Comparison of ENCODE assay signal across 30 cellular contexts in the genomic region with DNA sequence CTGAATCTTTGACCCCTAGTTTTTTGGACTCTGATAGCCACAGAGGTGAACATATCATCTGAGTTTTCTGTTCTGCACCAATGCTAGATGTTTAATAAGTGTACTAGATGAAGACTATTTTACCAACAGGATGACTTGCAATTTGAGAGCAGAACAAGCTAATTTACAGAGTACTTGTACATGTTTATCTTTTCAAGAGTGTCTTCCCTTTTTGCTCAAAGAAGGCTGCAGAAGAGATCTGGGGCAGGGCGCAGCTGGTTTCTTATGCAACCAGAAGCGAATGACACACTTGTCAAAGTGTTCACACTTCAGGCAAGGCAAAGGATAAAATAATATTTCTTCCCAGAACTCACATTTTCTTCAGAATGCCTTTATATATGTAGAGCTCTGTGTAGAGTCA.
DNase-seq lines count a peak whose midpoint lies in the region; ATAC-seq and TF ChIP-seq lines count a peak whose summit lies in the region.
"Had no signal": no experiment of that assay in that cellular context is flagged by ENCODE, and none has a peak within 500 bp of the region (broad histone marks: within the 10 kb centered on the region; RNA-seq: fewer than 3 reads in every experiment).

No MANE protein-coding gene starts in this region.

- intact Hi-C loops in right cardiac atrium (cut with DNase I): no loop called here

- 76% methylated on average over 2 of the region's 2 CpGs for WGBS in right cardiac atrium

- DNase-seq in right atrium auricular region (ENCODE audit: low spot score) (peak; percentile 30), right cardiac atrium (no peak), NOMO-1 treated with dmso at 0.1 percent for 144 hours (lab: John Stamatoyannopoulos, UW; ENCODE audit: unreplicated experiment) (peak; percentile 80), EL (no peak)
- DNase-seq in activated T-cell treated with anti-CD3 and anti-CD28 coated beads, Interleukin-2, amount 50 U/mL, for 4 hours: no peak
- no peak for DNase-seq in NK-92 treated with Interleukin-12 subunit alpha and Interleukin-12 subunit beta, amount 100 ng/mL, for 24 hours (lab: John Stamatoyannopoulos, UW)
- DNase-seq: activated CD4-positive, alpha-beta T cell treated with anti-CD3 and anti-CD28 coated beads, Interleukin-2, amount 50 U/mL, for 48 hours; activated naive CD4-positive, alpha-beta T cell treated with anti-CD3 and anti-CD28 coated beads, Interleukin-2, amount 50 U/mL, for 16 hours; AML-193; CD4-positive, alpha-beta memory T cell; foreskin melanocyte; GOT3; heart right ventricle; midbrain; naive thymus-derived CD4-positive, alpha-beta T cell; NCI-H2029; NCI-H226; NCI-H774; OCI-M1; psoas muscle; stimulated activated CD4-positive, alpha-beta T cell treated with anti-CD3 and anti-CD28 coated beads, Interleukin-15, amount 100 ng/mL, for 24 hours; stimulated activated CD4-positive, alpha-beta T cell treated with anti-CD3 and anti-CD28 coated beads, Interleukin-4, amount 100 ng/mL, for 4 hours; upper lobe of left lung had no signal

- H3K27ac ChIP-seq in right atrium auricular region (no peak overlapping the region), right cardiac atrium (ENCODE audit: low read length) (no peak overlapping the region), cingulate gyrus (ENCODE audit: low read depth, low read length) (peak overlapping the region; percentile 65)
- H3K27ac ChIP-seq: RWPE1, upper lobe of left lung had no signal

- H3K9me3 Mint-ChIP-seq in activated T-cell treated with anti-CD3 and anti-CD28 coated beads, Interleukin-2, amount 50 U/mL, for 4 hours: no peaks in the 10 kb centered on the region
- H3K9me3 Mint-ChIP-seq: T-helper 1 cell treated with Interleukin-12 subunit alpha and Interleukin-12 subunit beta and Interleukin-4 antibody, amounts not matched to agents 30 μg/mL and 1 μg/mL, for 36 hours had no signal

- no peaks in the 10 kb centered on the region for H3K36me3 Mint-ChIP-seq in activated T-cell treated with anti-CD3 and anti-CD28 coated beads, Interleukin-2, amount 50 U/mL, for 4 hours (ENCODE audit: insufficient read depth)
- H3K36me3 Mint-ChIP-seq: brain; CD4-positive, alpha-beta memory T cell had no signal

- no peaks in the 10 kb centered on the region for H3K4me1 Mint-ChIP-seq in activated T-cell treated with anti-CD3 and anti-CD28 coated beads, Interleukin-2, amount 50 U/mL, for 4 hours (ENCODE audit: low read depth)

- peaks cover 43% of the 10 kb centered on the region for H3K27me3 Mint-ChIP-seq in activated T-cell treated with anti-CD3 and anti-CD28 coated beads, Interleukin-2, amount 50 U/mL, for 4 hours (ENCODE audit: low read depth)
- H3K27me3 Mint-ChIP-seq: brain had no signal

- no peak for TF ChIP-seq CTCF in right atrium auricular region (IDR thresholded peaks at IDR 0.05)

- H3K27me3 ChIP-seq in right atrium auricular region (no peaks in the 10 kb centered on the region), right cardiac atrium (ENCODE audit: control insufficient read depth, insufficient read depth) (no peaks in the 10 kb centered on the region)
- H3K27me3 ChIP-seq: upper lobe of left lung had no signal

- no peak for ATAC-seq in right cardiac atrium
- no peak for ATAC-seq in activated T-cell treated with anti-CD3 and anti-CD28 coated beads, Interleukin-2, amount 50 U/mL, for 4 hours
- ATAC-seq in GM21360 (IDR thresholded peaks at IDR 0.05; ENCODE audit: unreplicated experiment): no peak
- ATAC-seq: activated CD4-positive, CD25-positive, alpha-beta regulatory T cell treated with anti-CD3 and anti-CD28 coated beads, Interleukin-2, amount 50 U/mL, for 24 hours; GM12878; naive thymus-derived CD4-positive, alpha-beta T cell had no signal

- H3K4me3 Mint-ChIP-seq in activated T-cell treated with anti-CD3 and anti-CD28 coated beads, Interleukin-2, amount 50 U/mL, for 4 hours: no peak overlapping the region
- H3K4me3 Mint-ChIP-seq: brain; CD4-positive, alpha-beta memory T cell; naive thymus-derived CD4-positive, alpha-beta T cell; T-helper 1 cell treated with Interleukin-12 subunit alpha and Interleukin-12 subunit beta and Interleukin-4 antibody, amounts not matched to agents 30 μg/mL and 1 μg/mL, for 36 hours had no signal

- H3K4me3 ChIP-seq in right atrium auricular region (no peak overlapping the region), right cardiac atrium (ENCODE audit: low read length) (no peak overlapping the region)
- H3K4me3 ChIP-seq: GM12878, heart right ventricle, psoas muscle, upper lobe of left lung had no signal

- no peaks in the 10 kb centered on the region for H3K9me3 ChIP-seq in right atrium auricular region
- H3K9me3 ChIP-seq in right cardiac atrium (ENCODE audit: control insufficient read depth, low read length): no peaks in the 10 kb centered on the region
- H3K9me3 ChIP-seq: heart right ventricle, psoas muscle, upper lobe of left lung had no signal

- H3K4me1 ChIP-seq in right atrium auricular region (no peaks in the 10 kb centered on the region), right cardiac atrium (ENCODE audit: control insufficient read depth, insufficient read depth, low read length) (no peaks in the 10 kb centered on the region)
- H3K4me1 ChIP-seq: upper lobe of left lung had no signal

- H3K36me3 ChIP-seq in right atrium auricular region: no peaks in the 10 kb centered on the region
- H3K36me3 ChIP-seq: heart right ventricle, upper lobe of left lung had no signal

Comparison
In these comparisons a context has a peak if more than half of its experiments do, and no peak if none do; other contexts are left out.
1. DNase-seq: peak in right atrium auricular region (single experiment) and NOMO-1 treated with dmso at 0.1 percent for 144 hours (single experiment); none in right cardiac atrium (0 of 3), activated T-cell treated with anti-CD3 and anti-CD28 coated beads, Interleukin-2, amount 50 U/mL, for 4 hours (single experiment), EL (single experiment) and NK-92 treated with Interleukin-12 subunit alpha and Interleukin-12 subunit beta, amount 100 ng/mL, for 24 hours (single experiment).